25 cellular contexts compared by ENCODE assay signal in the genomic region with DNA sequence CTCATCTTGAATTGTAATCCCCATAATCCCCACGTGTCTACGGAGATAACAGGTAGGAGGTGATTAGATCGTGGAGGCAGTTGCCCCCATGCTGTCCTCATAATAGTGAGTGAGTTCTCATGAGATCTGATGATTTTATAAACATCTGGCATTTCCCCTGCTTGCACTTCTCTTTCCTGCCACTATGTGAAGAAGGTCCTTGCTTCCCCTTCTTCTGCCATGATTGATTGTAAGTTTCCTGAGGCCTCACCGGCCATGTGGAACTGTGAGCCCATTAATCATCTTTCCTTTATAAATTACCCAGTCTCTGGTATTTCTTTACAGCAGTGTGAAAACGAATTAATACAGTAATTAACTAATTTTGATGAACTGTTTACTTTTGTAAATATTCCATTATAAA.
"Had no signal": no experiment of that assay in that cellular context is flagged by ENCODE, and none has a peak within 500 bp of the region (broad histone marks: within the 10 kb centered on the region; RNA-seq: fewer than 3 reads in every experiment).

No MANE protein-coding gene starts in this region.

- H3K36me3 Mint-ChIP-seq: activated naive CD8-positive, alpha-beta T cell treated with anti-CD3 and anti-CD28 coated beads, Interleukin-2, amount 10 ng/mL, durations not matched to agents 7 days and 5 days; brain; naive thymus-derived CD8-positive, alpha-beta T cell; WTC11 had no signal

- H3K4me2 ChIP-seq: smooth muscle cell had no signal

- H3K27ac ChIP-seq: colonic mucosa, gastroesophageal sphincter, heart right ventricle, neutrophil, pancreas, suprapubic skin, transverse colon, vagina had no signal

- H3K4me1 Mint-ChIP-seq: activated CD4-positive, alpha-beta T cell treated with anti-CD3 and anti-CD28 coated beads for 36 hours; activated naive CD8-positive, alpha-beta T cell treated with anti-CD3 and anti-CD28 coated beads, Interleukin-2, amount 10 ng/mL, durations not matched to agents 7 days and 5 days; activated T-helper 17 cell treated with anti-CD3 and anti-CD28 coated beads, Interleukin-2, amount 50 U/mL, for 72 hours; brain; naive thymus-derived CD8-positive, alpha-beta T cell; stimulated activated naive CD8-positive, alpha-beta T cell treated with anti-CD3 and anti-CD28 coated beads, Interleukin-15, amount 100 ng/mL, for 72 hours had no signal

- H3K9me3 Mint-ChIP-seq: activated naive CD8-positive, alpha-beta T cell treated with anti-CD3 and anti-CD28 coated beads, Interleukin-2, amount 10 ng/mL, durations not matched to agents 7 days and 5 days; activated T-helper 17 cell treated with anti-CD3 and anti-CD28 coated beads, Interleukin-2, amount 50 U/mL, for 72 hours; brain; stimulated activated naive CD8-positive, alpha-beta T cell treated with anti-CD3 and anti-CD28 coated beads, Interleukin-15, amount 100 ng/mL, for 72 hours; T-helper 2 cell treated with Interferon-gamma antibody and Interleukin-4, amounts not matched to agents 5 μg/mL and 100 μg/mL, for 36 hours had no signal

- H3K4me3 ChIP-seq: colonic mucosa, gastroesophageal sphincter, heart right ventricle, pancreas, smooth muscle cell, suprapubic skin, transverse colon, vagina had no signal

- H3K4me3 Mint-ChIP-seq: activated CD4-positive, alpha-beta T cell treated with anti-CD3 and anti-CD28 coated beads for 36 hours; activated naive CD8-positive, alpha-beta T cell treated with anti-CD3 and anti-CD28 coated beads, Interleukin-2, amount 10 ng/mL, durations not matched to agents 7 days and 5 days; activated T-helper 17 cell treated with anti-CD3 and anti-CD28 coated beads, Interleukin-2, amount 50 U/mL, for 72 hours; brain; naive thymus-derived CD8-positive, alpha-beta T cell; stimulated activated naive CD8-positive, alpha-beta T cell treated with anti-CD3 and anti-CD28 coated beads, Interleukin-15, amount 100 ng/mL, for 72 hours; T-helper 2 cell treated with Interferon-gamma antibody and Interleukin-4, amounts not matched to agents 5 μg/mL and 100 μg/mL, for 36 hours; WTC11 had no signal

- H3K27ac Mint-ChIP-seq: activated CD4-positive, alpha-beta T cell treated with anti-CD3 and anti-CD28 coated beads for 36 hours; activated naive CD8-positive, alpha-beta T cell treated with anti-CD3 and anti-CD28 coated beads, Interleukin-2, amount 10 ng/mL, durations not matched to agents 7 days and 5 days; activated T-helper 17 cell treated with anti-CD3 and anti-CD28 coated beads, Interleukin-2, amount 50 U/mL, for 72 hours; brain; naive thymus-derived CD8-positive, alpha-beta T cell; stimulated activated naive CD8-positive, alpha-beta T cell treated with anti-CD3 and anti-CD28 coated beads, Interleukin-15, amount 100 ng/mL, for 72 hours; T-helper 2 cell treated with Interferon-gamma antibody and Interleukin-4, amounts not matched to agents 5 μg/mL and 100 μg/mL, for 36 hours; WTC11 had no signal

- H3K27me3 ChIP-seq: colonic mucosa, gastroesophageal sphincter, neutrophil, pancreas, suprapubic skin, transverse colon, vagina had no signal

- H3K36me3 ChIP-seq: colonic mucosa, gastroesophageal sphincter, heart right ventricle, neutrophil, pancreas, suprapubic skin, transverse colon, vagina had no signal

- H3K27me3 Mint-ChIP-seq: activated naive CD8-positive, alpha-beta T cell treated with anti-CD3 and anti-CD28 coated beads, Interleukin-2, amount 10 ng/mL, durations not matched to agents 7 days and 5 days; stimulated activated naive CD8-positive, alpha-beta T cell treated with anti-CD3 and anti-CD28 coated beads, Interleukin-15, amount 100 ng/mL, for 72 hours had no signal

- H3K4me1 ChIP-seq: colonic mucosa, gastroesophageal sphincter, heart right ventricle, pancreas, suprapubic skin, transverse colon, vagina had no signal

- H3K9me3 ChIP-seq: colonic mucosa, gastroesophageal sphincter, heart right ventricle, neutrophil, pancreas, suprapubic skin, transverse colon, vagina had no signal

- DNase-seq: activated CD4-positive, alpha-beta T cell treated with anti-CD3 and anti-CD28 coated beads for 36 hours; activated CD4-positive, alpha-beta T cell treated with anti-CD3 and anti-CD28 coated beads, Interleukin-2, amount 50 U/mL, for 48 hours; activated naive CD4-positive, alpha-beta T cell treated with Interleukin-2 at 50 U/mL for 16 hours; activated naive CD8-positive, alpha-beta T cell treated with anti-CD3 and anti-CD28 coated beads, Interleukin-2, amount 10 ng/mL, durations not matched to agents 7 days and 5 days; anterior cingulate cortex; central memory CD4-positive, alpha-beta T cell; colonic mucosa; heart right ventricle; mesenchymal stem cell; naive thymus-derived CD8-positive, alpha-beta T cell; pancreas; stimulated activated CD4-positive, alpha-beta T cell treated with anti-CD3 and anti-CD28 coated beads, Interleukin-4, amount 100 ng/mL, for 1 hour; stimulated activated naive CD8-positive, alpha-beta T cell treated with anti-CD3 and anti-CD28 coated beads, Interleukin-15, amount 100 ng/mL, for 72 hours; transverse colon had no signal

- ATAC-seq: activated CD4-positive, alpha-beta T cell treated with anti-CD3 and anti-CD28 coated beads for 36 hours; activated T-helper 17 cell treated with anti-CD3 and anti-CD28 coated beads, Interleukin-2, amount 50 U/mL, for 72 hours; esophagus mucosa; gastroesophageal sphincter; heart right ventricle; naive thymus-derived CD8-positive, alpha-beta T cell; pancreas; sciatic nerve; stimulated activated naive CD8-positive, alpha-beta T cell treated with anti-CD3 and anti-CD28 coated beads, Interleukin-15, amount 100 ng/mL, for 72 hours; WTC11 had no signal
